ENCODE assay signal across 8 cellular contexts in the genomic region with DNA sequence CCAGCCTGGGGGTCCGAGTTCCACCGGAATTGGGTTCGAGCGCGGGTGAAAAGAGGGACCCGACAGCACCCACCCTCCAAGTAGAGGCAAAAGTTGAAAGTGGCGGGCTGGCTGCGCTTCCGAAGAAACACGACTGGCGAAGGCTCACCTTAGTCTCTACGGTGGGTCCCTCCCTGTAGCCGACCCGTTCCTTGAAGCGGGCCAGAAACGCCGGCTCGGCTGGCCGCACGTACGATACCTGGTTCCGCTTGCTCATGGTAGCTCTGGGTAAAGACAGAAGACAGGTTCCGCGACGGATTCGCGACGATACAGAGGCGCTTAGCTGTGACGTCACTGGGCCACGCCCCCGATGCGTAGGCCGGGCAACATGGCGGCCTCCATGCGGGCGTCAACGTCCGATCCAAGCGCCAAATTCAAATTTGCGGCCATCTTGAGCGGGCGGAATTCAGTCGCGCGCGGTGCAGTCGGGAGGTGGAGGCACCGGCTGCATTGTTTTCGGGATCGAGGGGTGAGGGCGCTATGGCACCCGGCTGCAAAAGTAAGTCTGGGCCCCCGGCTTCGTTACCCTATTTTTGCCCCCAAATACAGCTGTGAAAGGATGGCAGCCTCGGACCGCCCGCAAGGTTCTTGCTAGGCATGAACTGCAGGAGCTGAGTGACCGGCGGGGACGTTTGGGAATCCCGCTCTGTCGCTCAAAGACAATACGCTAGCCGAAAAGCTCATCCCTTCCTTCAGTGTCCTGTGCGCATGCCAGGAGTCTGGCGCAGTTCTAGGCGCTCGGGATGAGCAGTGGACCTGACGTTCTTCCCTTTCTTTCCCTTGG. TPM values are rescaled to one million over a fixed set of nuclear protein-coding genes. Genes with fewer than 3 reads are reported as not detected.
DNase-seq lines count a peak whose midpoint lies in the region; TF ChIP-seq lines count a peak whose summit lies in the region.

Gene KIAA1143 (minus strand): TSS at position 273 of the 823 bp plus-strand sequence. CDS start 17 bp downstream, at position 256.
A gene with protein sequence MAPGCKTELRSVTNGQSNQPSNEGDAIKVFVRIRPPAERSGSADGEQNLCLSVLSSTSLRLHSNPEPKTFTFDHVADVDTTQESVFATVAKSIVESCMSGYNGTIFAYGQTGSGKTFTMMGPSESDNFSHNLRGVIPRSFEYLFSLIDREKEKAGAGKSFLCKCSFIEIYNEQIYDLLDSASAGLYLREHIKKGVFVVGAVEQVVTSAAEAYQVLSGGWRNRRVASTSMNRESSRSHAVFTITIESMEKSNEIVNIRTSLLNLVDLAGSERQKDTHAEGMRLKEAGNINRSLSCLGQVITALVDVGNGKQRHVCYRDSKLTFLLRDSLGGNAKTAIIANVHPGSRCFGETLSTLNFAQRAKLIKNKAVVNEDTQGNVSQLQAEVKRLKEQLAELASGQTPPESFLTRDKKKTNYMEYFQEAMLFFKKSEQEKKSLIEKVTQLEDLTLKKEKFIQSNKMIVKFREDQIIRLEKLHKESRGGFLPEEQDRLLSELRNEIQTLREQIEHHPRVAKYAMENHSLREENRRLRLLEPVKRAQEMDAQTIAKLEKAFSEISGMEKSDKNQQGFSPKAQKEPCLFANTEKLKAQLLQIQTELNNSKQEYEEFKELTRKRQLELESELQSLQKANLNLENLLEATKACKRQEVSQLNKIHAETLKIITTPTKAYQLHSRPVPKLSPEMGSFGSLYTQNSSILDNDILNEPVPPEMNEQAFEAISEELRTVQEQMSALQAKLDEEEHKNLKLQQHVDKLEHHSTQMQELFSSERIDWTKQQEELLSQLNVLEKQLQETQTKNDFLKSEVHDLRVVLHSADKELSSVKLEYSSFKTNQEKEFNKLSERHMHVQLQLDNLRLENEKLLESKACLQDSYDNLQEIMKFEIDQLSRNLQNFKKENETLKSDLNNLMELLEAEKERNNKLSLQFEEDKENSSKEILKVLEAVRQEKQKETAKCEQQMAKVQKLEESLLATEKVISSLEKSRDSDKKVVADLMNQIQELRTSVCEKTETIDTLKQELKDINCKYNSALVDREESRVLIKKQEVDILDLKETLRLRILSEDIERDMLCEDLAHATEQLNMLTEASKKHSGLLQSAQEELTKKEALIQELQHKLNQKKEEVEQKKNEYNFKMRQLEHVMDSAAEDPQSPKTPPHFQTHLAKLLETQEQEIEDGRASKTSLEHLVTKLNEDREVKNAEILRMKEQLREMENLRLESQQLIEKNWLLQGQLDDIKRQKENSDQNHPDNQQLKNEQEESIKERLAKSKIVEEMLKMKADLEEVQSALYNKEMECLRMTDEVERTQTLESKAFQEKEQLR (N-terminal part only) (plus strand): TSS at position 448 of the 823 bp plus-strand sequence. CDS start 72 bp downstream, at position 520.

- H3K4me3 ChIP-seq in neural cell (ENCODE audit: low read length) (peak within 1 kb of the TSS; percentile 78), stomach (peak within 1 kb of the TSS; percentile 63 to 91 (median 87))

- H4K8ac ChIP-seq in H9 (replicated peaks; ENCODE audit: insufficient read length, low read depth, low read length): no peak within 1 kb of the TSS

- no peak within 1 kb of the TSS for H2AK5ac ChIP-seq in H9 (ENCODE audit: insufficient read length, low read length)

- no peak within 1 kb of the TSS for H2BK5ac ChIP-seq in H9 (ENCODE audit: insufficient read length, low read length)

- H4K20me1 ChIP-seq in H9 (ENCODE audit: control insufficient read depth, insufficient read depth, insufficient read length): no peaks in the 10 kb centered on the region
- H4K20me1 ChIP-seq in neural cell (ENCODE audit: insufficient read depth): no peaks in the 10 kb centered on the region

- H2BK20ac ChIP-seq in H9 (ENCODE audit: low read depth, low read length, poor library complexity, severe bottlenecking): no peak within 1 kb of the TSS

- H2AFZ ChIP-seq in H9 (ENCODE audit: low read length) (no peak within 1 kb of the TSS), neural cell (ENCODE audit: low read depth, low read length) (peak within 1 kb of the TSS; percentile 85)

- peak; percentile 31; the same call in 2 of the 3 replicates for TF ChIP-seq CTCF in H9 (conservative IDR thresholded peaks at IDR 0.05)
- TF ChIP-seq CTCF in neural cell (IDR thresholded peaks at IDR 0.05; ENCODE audit: poor library complexity, severe bottlenecking): no peak
- no peak for TF ChIP-seq CTCF in stomach (IDR thresholded peaks at IDR 0.05)

- peak; percentile 51 for TF ChIP-seq RAD21 in neural cell (conservative IDR thresholded peaks at IDR 0.05)

- H3K4ac ChIP-seq in H9 (ENCODE audit: low read depth, low read length): no peak within 1 kb of the TSS; the same call in 1 of the 2 replicates

- H3K27ac Mint-ChIP-seq in H9: peak within 1 kb of the TSS; percentile 98 to 100 (median 99)

- no peak within 1 kb of the TSS for H4K91ac ChIP-seq in H9 (ENCODE audit: insufficient read length, low read depth, low read length)

- TF ChIP-seq EP300 in neural cell (conservative IDR thresholded peaks at IDR 0.05; ENCODE audit: poor library complexity, severe bottlenecking) (peak; percentile 70), stomach (IDR thresholded peaks at IDR 0.05) (no peak)

- peak within 1 kb of the TSS; percentile 93 to 95 for H3K4me3 Mint-ChIP-seq in H9

- no peaks in the 10 kb centered on the region for H3K27me3 Mint-ChIP-seq in H9 (ENCODE audit: low read depth)

- H3K4me1 ChIP-seq in H9 (ENCODE audit: insufficient read depth, low read length) (no peaks in the 10 kb centered on the region), stomach (peaks cover 5 to 28% (median 23%) of the 10 kb centered on the region in 4 donors)

- no CpG with 5 or more reads among the region's 70 CpGs for WGBS in H9 (ENCODE audit: extremely low coverage, insufficient read length, low lambda C conversion rate)
- 0 to 2% (median 1%) methylated on average over 59 to 70 of the region's 70 CpGs for WGBS in stomach, 5 donors

- H3K36me3 ChIP-seq in neural cell (ENCODE audit: insufficient read depth, low read length) (peaks cover 16% of the 10 kb centered on the region), stomach (peaks cover 0 to 19% (median 13%) of the 10 kb centered on the region in 4 donors)

- H3K23me2 ChIP-seq in H9 (ENCODE audit: insufficient read length, low read depth, low read length, poor library complexity, severe bottlenecking): peaks cover 3% of the 10 kb centered on the region

- H3K36me3 Mint-ChIP-seq in H9 (ENCODE audit: insufficient read depth in 1 of 3, low read depth in 3 of 3): peaks cover 52 to 63% (median 60%) of the 10 kb centered on the region in 3 experiments

- H3K27ac ChIP-seq in H9 (ENCODE audit: insufficient read length, low read depth, low read length) (peak within 1 kb of the TSS; percentile 77), neural cell (ENCODE audit: low read length) (peak within 1 kb of the TSS; percentile 69), stomach (peak within 1 kb of the TSS; percentile 67 to 87 (median 78))

- intact Hi-C loops in stomach (cut with DNase I; ENCODE audit: low total_unique reads): no loop called here

- H3K79me2 ChIP-seq in H9 (ENCODE audit: insufficient read depth, low read length) (peaks cover 21% of the 10 kb centered on the region; the same call in 1 of the 2 replicates), neural cell (replicated peaks; ENCODE audit: insufficient read depth, low read length) (peaks cover 21% of the 10 kb centered on the region)

- H3T11ph ChIP-seq in H9 (ENCODE audit: low read length): no peak within 1 kb of the TSS

- H3K9me3 ChIP-seq in H9 (ENCODE audit: control insufficient read depth, low read depth, low read length) (peaks cover 3% of the 10 kb centered on the region), neural cell (ENCODE audit: low read length) (peaks cover 8% of the 10 kb centered on the region), stomach (peaks cover 0 to 24% (median 12%) of the 10 kb centered on the region in 4 donors)

- H4K5ac ChIP-seq in H9 (ENCODE audit: insufficient read length, low read depth, low read length): no peak within 1 kb of the TSS

- peak within 1 kb of the TSS; percentile 92 for H3K9ac ChIP-seq in H9 (ENCODE audit: extremely low read depth, insufficient read length, low read length)
- peak within 1 kb of the TSS; percentile 68 for H3K9ac ChIP-seq in neural cell (ENCODE audit: low read length)

- no peak within 1 kb of the TSS for H3K56ac ChIP-seq in H9 (ENCODE audit: insufficient read length, low read depth, low read length)

- H3F3A ChIP-seq in neural cell (ENCODE audit: insufficient read depth, low read length, poor library complexity, severe bottlenecking): no peaks in the 10 kb centered on the region

- DNase-seq in ELR (ENCODE audit: low read depth): peak; percentile 96
- peak; percentile 96 for DNase-seq in H9
- peak; percentile 89 for DNase-seq in M059J (ENCODE audit: low read depth)
- DNase-seq in SHP77 (lab: John Stamatoyannopoulos, UW): peak; percentile 87 to 92
- peak; percentile 99 for DNase-seq in activated effector memory CD4-positive, alpha-beta T cell treated with anti-CD3 and anti-CD28 coated beads, Interleukin-2, amount 50 U/mL, for 16 hours
- DNase-seq in fibroblast of the conjunctiva (ENCODE audit: low read depth): peak; percentile 94
- DNase-seq in stomach: peak; percentile 97

- H2BK12ac ChIP-seq in H9 (ENCODE audit: insufficient read length, low read depth, low read length): no peak within 1 kb of the TSS

- H2BK15ac ChIP-seq in H9 (ENCODE audit: low read depth, low read length): no peak within 1 kb of the TSS

- no peak within 1 kb of the TSS for H2BK120ac ChIP-seq in H9 (ENCODE audit: low read depth, low read length, poor library complexity, severe bottlenecking)

- H3K79me1 ChIP-seq in H9 (ENCODE audit: insufficient read depth, low read depth, low read length, poor library complexity, severe bottlenecking): peaks cover 6% of the 10 kb centered on the region

- no peaks in the 10 kb centered on the region for H3K9me2 ChIP-seq in neural cell (ENCODE audit: insufficient read depth, low read length)

- H3K4me1 Mint-ChIP-seq in H9: peaks cover 9 to 31% of the 10 kb centered on the region in 2 experiments

- peak within 1 kb of the TSS; percentile 97 for H3K18ac ChIP-seq in H9 (ENCODE audit: insufficient read length, low read depth, low read length)

- H3K27me3 ChIP-seq in H9 (ENCODE audit: insufficient read depth, low read length) (no peaks in the 10 kb centered on the region), neural cell (ENCODE audit: insufficient read depth, low read depth, low read length) (no peaks in the 10 kb centered on the region), stomach (no peaks in the 10 kb centered on the region)

- H3K4me2 ChIP-seq in H9 (ENCODE audit: insufficient read depth, insufficient read length, low read length) (peak within 1 kb of the TSS; percentile 78), neural cell (ENCODE audit: low read length) (peak within 1 kb of the TSS; percentile 94)

- no peak within 1 kb of the TSS for H3K23ac ChIP-seq in H9 (ENCODE audit: insufficient read length, low read depth, low read length)

- peaks cover 24 to 51% of the 10 kb centered on the region in 2 experiments for H3K9me3 Mint-ChIP-seq in H9

- TF ChIP-seq POLR2A in stomach (IDR thresholded peaks at IDR 0.05): no peak

- peak within 1 kb of the TSS; percentile 98 for H3K14ac ChIP-seq in H9 (ENCODE audit: insufficient read depth, low read length)

RNA-seq across cellular contexts. Expression of gene KIAA1143, which starts in this region (rescaled TPM):
- total RNA-seq in H9 (2021): 47.0 and 47.4 TPM in 2 replicates
- total RNA-seq in M059J (2014; rRNA removed; shearing (Covaris generic)): 12.1 and 17.5 TPM in 2 replicates
- 17.6 and 18.4 TPM in 2 replicates for polyA plus RNA-seq in neural cell
- polyA minus RNA-seq in neural cell: 48.7 and 50.6 TPM in 2 replicates
- 10 to 100 TPM in 3 of 5 donors, 1 to 10 TPM in 2; 7.5 to 31.0 (median 15.6) TPM for total RNA-seq in stomach
- 10 to 100 TPM in 2 of 3 donors, 1 to 10 TPM in 1; 7.9 to 13.0 (median 10.1) TPM for polyA plus RNA-seq in stomach

RNA-seq across cellular contexts. Expression of the second gene that starts in this region (rescaled TPM):
- total RNA-seq in H9 (2021) (25.0 and 25.8 TPM in 2 replicates), stomach (1 to 10 TPM in 4 of 5 donors, under 1 TPM in 1; 0.45 to 9.3 (median 2.3) TPM)
- total RNA-seq in M059J (2014; rRNA removed; shearing (Covaris generic)): 10.3 and 13.7 TPM in 2 replicates
- polyA plus RNA-seq in neural cell (1.2 and 5.8 TPM in 2 replicates), stomach (1 to 10 TPM; 1.2 to 3.1 (median 2.7) TPM)
- 3.5 and 3.7 TPM in 2 replicates for polyA minus RNA-seq in neural cell

Comparison
In these comparisons a context has a peak if more than half of its experiments do, and no peak if none do; other contexts are left out.
1. Peak in every context shown above with its lines: DNase-seq, H3K4me3 ChIP-seq and H3K27ac ChIP-seq.